10 cellular contexts compared by ENCODE assay signal in the genomic region with DNA sequence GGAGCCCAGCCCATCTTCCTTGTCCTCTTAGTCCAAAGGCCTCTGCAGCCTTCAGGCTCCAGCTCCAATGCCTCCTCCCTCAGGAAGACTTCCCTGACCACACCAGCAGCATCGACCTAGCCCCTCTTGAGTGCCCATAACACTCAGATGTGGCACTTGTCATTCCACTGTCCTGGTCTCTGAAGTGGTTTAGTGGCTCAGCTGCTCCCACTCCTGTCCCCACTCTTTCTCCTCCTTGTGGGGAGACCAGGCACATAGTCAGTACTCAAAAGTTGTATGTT.
DNase-seq lines count a peak whose midpoint lies in the region; ATAC-seq and TF ChIP-seq lines count a peak whose summit lies in the region.
"Had no signal": no experiment of that assay in that cellular context is flagged by ENCODE, and none has a peak within 500 bp of the region (broad histone marks: within the 10 kb centered on the region; RNA-seq: fewer than 3 reads in every experiment).

No MANE protein-coding gene starts in this region.

- no peak for DNase-seq in activated CD4-positive, alpha-beta T cell treated with anti-CD3 and anti-CD28 coated beads, Interleukin-2, amount 10 ng/mL, durations not matched to agents 7 days and 5 days
- no peak for DNase-seq in activated CD4-positive, alpha-beta T cell treated with anti-CD3 and anti-CD28 coated beads, Interleukin-2, amount 50 U/mL, for 1 hour
- no peak for DNase-seq in adrenal gland
- DNase-seq in thoracic aorta (ENCODE audit: low spot score): no peak
- DNase-seq in stimulated activated CD4-positive, alpha-beta T cell treated with anti-CD3 and anti-CD28 coated beads, Interleukin-12 subunit alpha, Interleukin-12 subunit beta, amount 100 ng/mL, for 4 hours: no peak
- DNase-seq in occipital lobe (lab: John Stamatoyannopoulos, UW): no peak
- no peak for DNase-seq in stimulated activated CD4-positive, alpha-beta T cell treated with anti-CD3 and anti-CD28 coated beads, Interleukin-2, amount 100 ng/mL, for 24 hours
- DNase-seq: NCI-H2227 treated with DMSO at 0.1 percent for 48 hours had no signal

- H3K9me3 ChIP-seq in adrenal gland (replicated peaks in 1 of 3) (no peaks in the 10 kb centered on the region), mucosa of rectum (ENCODE audit: control insufficient read depth in 2 of 2, low read length in 2 of 2) (no peaks in the 10 kb centered on the region), thoracic aorta (no peaks in the 10 kb centered on the region)

- peak overlapping the region; percentile 86 for H3K27ac Mint-ChIP-seq in activated CD4-positive, alpha-beta T cell treated with anti-CD3 and anti-CD28 coated beads, Interleukin-2, amount 10 ng/mL, durations not matched to agents 7 days and 5 days

- H3K4me1 ChIP-seq in adrenal gland (replicated peaks in 1 of 2) (peaks cover 21 to 55% of the 10 kb centered on the region in 2 donors), mucosa of rectum (ENCODE audit: control insufficient read depth in 2 of 2, insufficient read depth in 2 of 2, low read length in 2 of 2) (peaks cover 27 to 29% of the 10 kb centered on the region in 2 donors), thoracic aorta (ENCODE audit: control insufficient read depth in 1 of 2, low read depth in 2 of 2) (peaks cover 33 to 55% of the 10 kb centered on the region in 2 donors)

- CTCF ChIA-PET in activated CD4-positive, alpha-beta T cell treated with anti-CD3 and anti-CD28 coated beads, Interleukin-2, amount 10 ng/mL, durations not matched to agents 7 days and 5 days (lab: Charles Lee): no interaction called here

- peak overlapping the region in 1 of 2 donors; percentile 19 for H3K9ac ChIP-seq in mucosa of rectum (ENCODE audit: low read depth in 1 of 2, low read length in 2 of 2)

- intact Hi-C loops in adrenal gland (cut with DNase I): no loop called here

- H3K36me3 Mint-ChIP-seq in activated CD4-positive, alpha-beta T cell treated with anti-CD3 and anti-CD28 coated beads, Interleukin-2, amount 10 ng/mL, durations not matched to agents 7 days and 5 days (ENCODE audit: low read depth): peaks cover 16% of the 10 kb centered on the region

- H3K27me3 Mint-ChIP-seq in activated CD4-positive, alpha-beta T cell treated with anti-CD3 and anti-CD28 coated beads, Interleukin-2, amount 10 ng/mL, durations not matched to agents 7 days and 5 days: no peaks in the 10 kb centered on the region

- H3K9me3 Mint-ChIP-seq in activated CD4-positive, alpha-beta T cell treated with anti-CD3 and anti-CD28 coated beads, Interleukin-2, amount 10 ng/mL, durations not matched to agents 7 days and 5 days: no peaks in the 10 kb centered on the region

- H3K27me3 ChIP-seq in adrenal gland: no peaks in the 10 kb centered on the region
- no peaks in the 10 kb centered on the region for H3K27me3 ChIP-seq in mucosa of rectum (ENCODE audit: control insufficient read depth in 2 of 2, insufficient read depth in 2 of 2, low read length in 2 of 2)
- H3K27me3 ChIP-seq in thoracic aorta (replicated peaks; ENCODE audit: insufficient read depth): no peaks in the 10 kb centered on the region

- no peak overlapping the region for H3K4me3 ChIP-seq in adrenal gland
- H3K4me3 ChIP-seq in mucosa of rectum (ENCODE audit: low read length in 2 of 2): peak overlapping the region in 1 of 2 donors; percentile 15
- no peak overlapping the region for H3K4me3 ChIP-seq in thoracic aorta

- ATAC-seq in thoracic aorta (ENCODE audit: insufficient number of reproducible peaks, low FRiP score, low read depth): no peak

- H3K36me3 ChIP-seq in adrenal gland (replicated peaks in 1 of 2): peaks cover 0 to 11% of the 10 kb centered on the region in 2 donors
- peaks cover 14 to 15% of the 10 kb centered on the region in 2 donors for H3K36me3 ChIP-seq in mucosa of rectum (ENCODE audit: control insufficient read depth in 2 of 2, insufficient read depth in 2 of 2, low read length in 2 of 2)
- peaks cover 8% of the 10 kb centered on the region for H3K36me3 ChIP-seq in thoracic aorta

- TF ChIP-seq CTCF in adrenal gland (IDR thresholded peaks at IDR 0.05) (no peak), thoracic aorta (IDR thresholded peaks at IDR 0.05) (no peak)

- no peak overlapping the region for H3K4me3 Mint-ChIP-seq in activated CD4-positive, alpha-beta T cell treated with anti-CD3 and anti-CD28 coated beads, Interleukin-2, amount 10 ng/mL, durations not matched to agents 7 days and 5 days

- POLR2A ChIA-PET in activated CD4-positive, alpha-beta T cell treated with anti-CD3 and anti-CD28 coated beads, Interleukin-2, amount 10 ng/mL, durations not matched to agents 7 days and 5 days (lab: Charles Lee): no interaction called here

- H3K27ac ChIP-seq in adrenal gland (peak overlapping the region; percentile 27 to 86 (median 74)), mucosa of rectum (ENCODE audit: low read depth in 2 of 2, low read length in 2 of 2) (peak overlapping the region; percentile 67 to 84), thoracic aorta (peak overlapping the region; percentile 69 to 91)
- H3K27ac ChIP-seq: VCaP had no signal

- H3K4me1 Mint-ChIP-seq in activated CD4-positive, alpha-beta T cell treated with anti-CD3 and anti-CD28 coated beads, Interleukin-2, amount 10 ng/mL, durations not matched to agents 7 days and 5 days: peaks cover 19% of the 10 kb centered on the region

- no peak for TF ChIP-seq POLR2A in adrenal gland (IDR thresholded peaks at IDR 0.05)

- WGBS in adrenal gland, 4 donors: 45 to 100% (median 75%) methylated on average over 1 of the region's 1 CpG
